14 cellular contexts compared by ENCODE assay signal in the genomic region with DNA sequence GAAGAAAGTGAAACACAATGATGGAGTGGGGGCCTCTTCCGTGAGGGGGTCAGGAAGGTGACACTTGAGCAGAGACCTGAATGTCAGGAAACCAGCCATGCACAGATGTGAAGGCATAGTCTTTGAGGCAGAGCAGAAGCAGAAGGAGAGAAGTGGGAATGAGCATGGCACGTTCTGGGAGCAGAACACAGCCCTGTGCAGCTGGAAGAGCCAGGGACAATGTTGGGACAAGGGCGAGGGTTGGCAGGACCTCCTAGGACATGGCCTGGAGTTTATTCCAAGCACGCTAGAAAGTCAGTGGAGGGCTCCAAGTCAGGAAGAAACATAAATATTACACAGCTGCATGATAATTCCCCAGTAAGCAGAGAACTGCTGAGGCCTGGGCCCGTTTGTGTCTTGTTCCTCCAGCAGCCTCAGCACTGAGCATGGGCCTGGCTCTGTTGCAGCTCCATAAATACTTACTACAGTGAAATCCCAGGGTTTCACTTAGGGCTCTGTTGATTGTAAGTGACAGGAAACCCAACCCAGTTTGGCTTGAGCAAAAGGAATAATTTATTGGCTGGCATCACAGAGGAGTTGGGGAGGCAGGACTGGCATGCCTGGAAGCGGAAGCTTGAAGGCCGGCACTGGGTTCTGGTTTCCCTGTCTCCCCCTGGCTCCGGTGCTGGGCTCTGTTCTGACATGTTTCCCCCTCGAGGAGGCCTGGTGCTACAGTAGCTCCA.
DNase-seq lines count a peak whose midpoint lies in the region; FAIRE-seq and TF ChIP-seq lines count a peak whose summit lies in the region.
"Had no signal": no experiment of that assay in that cellular context is flagged by ENCODE, and none has a peak within 500 bp of the region (broad histone marks: within the 10 kb centered on the region; RNA-seq: fewer than 3 reads in every experiment).

No MANE protein-coding gene starts in this region.

- no peak overlapping the region for H3K27ac ChIP-seq in CD4-positive, alpha-beta memory T cell (ENCODE audit: low read depth, low read length)
- H3K27ac ChIP-seq in right atrium auricular region: peak overlapping the region; percentile 18 to 53
- H3K27ac ChIP-seq in skeletal muscle tissue (ENCODE audit: low read depth, low read length): peak overlapping the region; percentile 61
- H3K27ac ChIP-seq: PC-9 had no signal

- TF ChIP-seq CTCF in bronchial epithelial cell (IDR thresholded peaks at IDR 0.05; ENCODE audit: insufficient read depth, low read length, severe bottlenecking) (peak; percentile 4), right atrium auricular region (IDR thresholded peaks at IDR 0.05) (no peak)

- H3K9me3 Mint-ChIP-seq in CD4-positive, alpha-beta memory T cell: no peaks in the 10 kb centered on the region
- H3K9me3 Mint-ChIP-seq: T-helper 1 cell treated with Interleukin-12 subunit alpha and Interleukin-12 subunit beta and Interleukin-4 antibody, amounts not matched to agents 30 μg/mL and 1 μg/mL, for 36 hours had no signal

- FAIRE-seq in bronchial epithelial cell (lab: Jason Lieb, UNC): no peak

- no peaks in the 10 kb centered on the region for H3K27me3 Mint-ChIP-seq in CD4-positive, alpha-beta memory T cell

- H3K4me3 Mint-ChIP-seq in CD4-positive, alpha-beta memory T cell: no peak overlapping the region
- H3K4me3 Mint-ChIP-seq: T-helper 1 cell treated with Interleukin-12 subunit alpha and Interleukin-12 subunit beta and Interleukin-4 antibody, amounts not matched to agents 30 μg/mL and 1 μg/mL, for 36 hours had no signal

- no peak for DNase-seq in CD4-positive, alpha-beta memory T cell
- DNase-seq in bronchial epithelial cell (ENCODE audit: low read depth): peak; percentile 65
- no peak for DNase-seq in right atrium auricular region (ENCODE audit: low spot score)
- no peak for DNase-seq in DMS 273 treated with DMSO at 0.1 percent for 48 hours (lab: John Stamatoyannopoulos, UW)
- DNase-seq in mucosa of gallbladder (ENCODE audit: low spot score): no peak
- DNase-seq in activated gamma-delta T cell treated with Interleukin-2 at 50 U/mL for 16 hours: no peak
- DNase-seq in NCI-H345 treated with DMSO at 0.1 percent for 48 hours (lab: John Stamatoyannopoulos, UW; ENCODE audit: unreplicated experiment): no peak
- DNase-seq: activated CD4-positive, alpha-beta T cell treated with anti-CD3 and anti-CD28 coated beads for 4 hours; effector memory CD4-positive, alpha-beta T cell; NCI-H1105; NCI-H510A treated with DMSO at 0.1 percent for 48 hours; PC-9 had no signal

- no peaks in the 10 kb centered on the region for H3K36me3 ChIP-seq in CD4-positive, alpha-beta memory T cell (ENCODE audit: insufficient read depth, low read length)
- H3K36me3 ChIP-seq in bronchial epithelial cell (ENCODE audit: control insufficient read depth, insufficient read depth, low read length) (no peaks in the 10 kb centered on the region), right atrium auricular region (peaks cover 1% of the 10 kb centered on the region), skeletal muscle tissue (ENCODE audit: control insufficient read depth in 3 of 3, insufficient read depth in 3 of 3, low read length in 3 of 3) (peaks cover 6 to 23% (median 16%) of the 10 kb centered on the region in 3 donors)

- peaks cover 6 to 7% of the 10 kb centered on the region in 2 donors for H3K36me3 Mint-ChIP-seq in CD4-positive, alpha-beta memory T cell

- peaks cover 14 to 32% (median 27%) of the 10 kb centered on the region in 4 donors for H3K4me1 Mint-ChIP-seq in CD4-positive, alpha-beta memory T cell

- peaks cover 19% of the 10 kb centered on the region for H3K4me1 ChIP-seq in CD4-positive, alpha-beta memory T cell (ENCODE audit: insufficient read depth, low read length)
- peaks cover 0 to 16% of the 10 kb centered on the region in 2 donors for H3K4me1 ChIP-seq in right atrium auricular region
- H3K4me1 ChIP-seq in skeletal muscle tissue (ENCODE audit: control insufficient read depth in 3 of 3, insufficient read depth in 3 of 3, low read length in 3 of 3): peaks cover 49 to 63% (median 55%) of the 10 kb centered on the region in 3 donors

- peak overlapping the region in 4 of 7 donors; percentile 24 to 82 (median 56) for H3K27ac Mint-ChIP-seq in CD4-positive, alpha-beta memory T cell
- H3K27ac Mint-ChIP-seq: T-helper 1 cell treated with Interleukin-12 subunit alpha and Interleukin-12 subunit beta and Interleukin-4 antibody, amounts not matched to agents 30 μg/mL and 1 μg/mL, for 36 hours had no signal

- CTCF ChIA-PET in CD4-positive, alpha-beta memory T cell (lab: Charles Lee; ENCODE audit: partially characterized antibody): interaction anchor here (1.4 kb wide), 1 partner anchor 99 kb away, joined by 3 read pairs; no protein-coding TSS in a partner anchor

- no peaks in the 10 kb centered on the region for H3K27me3 ChIP-seq in CD4-positive, alpha-beta memory T cell (ENCODE audit: insufficient read depth, low read length)
- no peaks in the 10 kb centered on the region for H3K27me3 ChIP-seq in bronchial epithelial cell (ENCODE audit: control insufficient read depth, insufficient read depth, low read length)
- no peaks in the 10 kb centered on the region for H3K27me3 ChIP-seq in right atrium auricular region
- H3K27me3 ChIP-seq in skeletal muscle tissue (ENCODE audit: control insufficient read depth in 3 of 3, insufficient read depth in 3 of 3, low read length in 3 of 3): no peaks in the 10 kb centered on the region

- peak overlapping the region; percentile 34 to 69 (median 60) for H3K9ac ChIP-seq in skeletal muscle tissue (ENCODE audit: low read depth in 1 of 3, low read length in 3 of 3)

- POLR2A ChIA-PET in CD4-positive, alpha-beta memory T cell (lab: Charles Lee; ENCODE audit: partially characterized antibody): no interaction called here

- intact Hi-C loops in CD4-positive, alpha-beta memory T cell (cut with micrococcal nuclease): no loop called here

- no peak overlapping the region for H3K4me3 ChIP-seq in CD4-positive, alpha-beta memory T cell (ENCODE audit: low read length in 2 of 2)
- no peak overlapping the region for H3K4me3 ChIP-seq in bronchial epithelial cell (ENCODE audit: low read depth, low read length)
- no peak overlapping the region for H3K4me3 ChIP-seq in right atrium auricular region
- H3K4me3 ChIP-seq in skeletal muscle tissue (ENCODE audit: low read length in 3 of 3): peak overlapping the region in 1 of 3 donors; percentile 54
- H3K4me3 ChIP-seq: PC-9 had no signal

- no peaks in the 10 kb centered on the region for H3K9me3 ChIP-seq in CD4-positive, alpha-beta memory T cell (ENCODE audit: control insufficient read depth in 1 of 2, low read length in 2 of 2)
- H3K9me3 ChIP-seq in right atrium auricular region (no peaks in the 10 kb centered on the region), skeletal muscle tissue (ENCODE audit: control insufficient read depth in 3 of 3, low read length in 3 of 3) (no peaks in the 10 kb centered on the region)
